ENCODE assay signal across 1 cellular context in genomic region chr16:85600078-85600477, GRCh38.
TF ChIP-seq lines count a peak whose summit lies in the region.

No MANE protein-coding gene starts in this region.

TF ChIP-seq in HepG2, 621 proteins besides CTCF, POLR2A, EP300 and RAD21 (continued from another document):
- no peak for TF ChIP-seq CENPBD1 (CRISPR knock-in tag; IDR thresholded peaks at IDR 0.05; ENCODE audit: borderline replicate concordance, low read depth)
- TF ChIP-seq ZNF615 (CRISPR knock-in tag; IDR thresholded peaks at IDR 0.05; ENCODE audit: borderline replicate concordance) = no peak
TF ChIP-seq in HepG2: peak in this region for 1.
